Comparison of ENCODE assay signal across 1 cellular context in genomic region chr12:14403711-14404164, GRCh38.
A peak's percentile ranks its signal among the peaks of the same experiment; 100 is the strongest.
TF ChIP-seq lines count a peak whose summit lies in the region.

No MANE protein-coding gene starts in this region.

TF ChIP-seq in HEK293, 187 proteins besides CTCF, POLR2A, EP300 and RAD21 (continued from another document):
- TF ChIP-seq ZNF10 (tag by site-specific recombination; IDR thresholded peaks at IDR 0.05) (no peak), ZNF555 (tag by site-specific recombination; conservative IDR thresholded peaks at IDR 0.05) (no peak), ZNF211 (tag by site-specific recombination; IDR thresholded peaks at IDR 0.05; ENCODE audit: low read depth) (no peak), HOXD13 (CRISPR knock-in tag; IDR thresholded peaks at IDR 0.05; ENCODE audit: borderline replicate concordance) (no peak), ZNF426 (tag by site-specific recombination; IDR thresholded peaks at IDR 0.05) (no peak), PRDM1 (tag by site-specific recombination; IDR thresholded peaks at IDR 0.05) (peak; percentile 53), ZNF19 (tag by site-specific recombination; IDR thresholded peaks at IDR 0.05; ENCODE audit: low read depth) (no peak), ZNF48 (tag by site-specific recombination; IDR thresholded peaks at IDR 0.05) (no peak), ZNF530 (tag by site-specific recombination; IDR thresholded peaks at IDR 0.05; ENCODE audit: low read depth) (no peak), ZSCAN16 (tag by site-specific recombination; IDR thresholded peaks at IDR 0.05) (peak; percentile 79), ZNF707 (tag by site-specific recombination; IDR thresholded peaks at IDR 0.05) (no peak), YY2 (tag by site-specific recombination; IDR thresholded peaks at IDR 0.05) (no peak), ZNF274 (IDR thresholded peaks at IDR 0.05; ENCODE audit: low read length) (no peak), ZNF274 (tag by site-specific recombination; IDR thresholded peaks at IDR 0.05; ENCODE audit: borderline replicate concordance) (no peak), ZNF558 (tag by site-specific recombination; IDR thresholded peaks at IDR 0.05) (0 out of 2 replicates have a peak, but pooled peaks have one; percentile 18), ZNF585B (tag by site-specific recombination; IDR thresholded peaks at IDR 0.05) (no peak), FEZF1 (tag by site-specific recombination; IDR thresholded peaks at IDR 0.05) (no peak), ZSCAN30 (tag by site-specific recombination; IDR thresholded peaks at IDR 0.05) (0 out of 2 replicates have a peak, but pooled peaks have one; percentile 47), ZBTB7A (tag by site-specific recombination; IDR thresholded peaks at IDR 0.05; ENCODE audit: low read depth) (no peak), ZBTB26 (tag by site-specific recombination; optimal IDR thresholded peaks at IDR 0.05) (no peak), ZNF157 (tag by site-specific recombination; IDR thresholded peaks at IDR 0.05) (no peak), GFI1B (tag by site-specific recombination; IDR thresholded peaks at IDR 0.05) (no peak), ZNF449 (tag by site-specific recombination; IDR thresholded peaks at IDR 0.05) (no peak), ZNF747 (tag by site-specific recombination; IDR thresholded peaks at IDR 0.05) (no peak), ZBTB44 (tag by site-specific recombination; IDR thresholded peaks at IDR 0.05) (peak; percentile 70), ZBTB20 (tag by site-specific recombination; IDR thresholded peaks at IDR 0.05) (peak; percentile 76), ZNF354C (tag by site-specific recombination; IDR thresholded peaks at IDR 0.05; ENCODE audit: borderline replicate concordance, low read depth) (no peak)
